23 cellular contexts compared by ENCODE assay signal in the genomic region with DNA sequence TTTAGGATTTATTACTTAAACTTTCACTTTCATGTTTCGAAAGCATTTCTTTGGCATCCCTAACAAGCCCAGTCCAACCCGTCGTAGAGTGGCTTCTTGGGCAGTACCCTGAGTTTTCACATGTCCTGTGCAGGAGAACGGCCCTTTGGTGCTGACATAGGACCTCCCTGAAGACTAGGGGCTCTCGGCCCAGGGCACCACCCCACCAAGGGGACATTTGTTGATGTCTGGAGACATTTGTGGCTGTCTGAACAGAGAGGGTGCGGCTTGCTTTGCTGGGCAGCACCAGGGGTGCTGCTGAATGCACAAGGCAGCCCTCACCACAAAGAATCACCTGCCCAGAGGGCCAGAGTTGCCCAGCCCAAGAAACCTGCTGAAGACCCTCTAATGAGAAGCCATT.
"Had no signal": no experiment of that assay in that cellular context is flagged by ENCODE, and none has a peak within 500 bp of the region (broad histone marks: within the 10 kb centered on the region; RNA-seq: fewer than 3 reads in every experiment).

No MANE protein-coding gene starts in this region.

- H3K4me1 Mint-ChIP-seq: stimulated activated memory B cell treated with anti-CD40 and anti-IgM and Interleukin-4, amounts not matched to agents 10 μg/mL and 1 μg/mL and 100 μg/mL, for 72 hours; stimulated activated naive B cell treated with anti-CD40 and anti-IgM and Interleukin-4, amounts not matched to agents 10 μg/mL and 1 μg/mL and 100 μg/mL, for 72 hours; stimulated activated naive CD8-positive, alpha-beta T cell treated with anti-CD3 and anti-CD28 coated beads, Interleukin-15, amount 100 ng/mL, for 72 hours had no signal

- H3K27me3 Mint-ChIP-seq: stimulated activated memory B cell treated with anti-CD40 and anti-IgM and Interleukin-4, amounts not matched to agents 10 μg/mL and 1 μg/mL and 100 μg/mL, for 72 hours; stimulated activated naive B cell treated with anti-CD40 and anti-IgM and Interleukin-4, amounts not matched to agents 10 μg/mL and 1 μg/mL and 100 μg/mL, for 72 hours; stimulated activated naive CD8-positive, alpha-beta T cell treated with anti-CD3 and anti-CD28 coated beads, Interleukin-15, amount 100 ng/mL, for 72 hours; stimulated activated naive CD8-positive, alpha-beta T cell treated with anti-CD3 and anti-CD28 coated beads, Interleukin-15, Interleukin-2, amounts not matched to agents 100 ng/mL and 50 ng/mL, for 24 hours; type B pancreatic cell had no signal

- H3K27ac Mint-ChIP-seq: stimulated activated memory B cell treated with anti-CD40 and anti-IgM and Interleukin-4, amounts not matched to agents 10 μg/mL and 1 μg/mL and 100 μg/mL, for 72 hours; stimulated activated naive B cell treated with anti-CD40 and anti-IgM and Interleukin-4, amounts not matched to agents 10 μg/mL and 1 μg/mL and 100 μg/mL, for 72 hours; stimulated activated naive CD8-positive, alpha-beta T cell treated with anti-CD3 and anti-CD28 coated beads, Interleukin-15, Interleukin-2, amounts not matched to agents 100 ng/mL and 50 ng/mL, for 24 hours; type B pancreatic cell had no signal

- H3K4me3 Mint-ChIP-seq: stimulated activated memory B cell treated with anti-CD40 and anti-IgM and Interleukin-4, amounts not matched to agents 10 μg/mL and 1 μg/mL and 100 μg/mL, for 72 hours; stimulated activated naive B cell treated with anti-CD40 and anti-IgM and Interleukin-4, amounts not matched to agents 10 μg/mL and 1 μg/mL and 100 μg/mL, for 72 hours; stimulated activated naive CD8-positive, alpha-beta T cell treated with anti-CD3 and anti-CD28 coated beads, Interleukin-15, amount 100 ng/mL, for 72 hours; stimulated activated naive CD8-positive, alpha-beta T cell treated with anti-CD3 and anti-CD28 coated beads, Interleukin-15, Interleukin-2, amounts not matched to agents 100 ng/mL and 50 ng/mL, for 24 hours; type B pancreatic cell had no signal

- H3K9me3 Mint-ChIP-seq: stimulated activated memory B cell treated with anti-CD40 and anti-IgM and Interleukin-4, amounts not matched to agents 10 μg/mL and 1 μg/mL and 100 μg/mL, for 72 hours; stimulated activated naive B cell treated with anti-CD40 and anti-IgM and Interleukin-4, amounts not matched to agents 10 μg/mL and 1 μg/mL and 100 μg/mL, for 72 hours; stimulated activated naive CD8-positive, alpha-beta T cell treated with anti-CD3 and anti-CD28 coated beads, Interleukin-15, amount 100 ng/mL, for 72 hours; stimulated activated naive CD8-positive, alpha-beta T cell treated with anti-CD3 and anti-CD28 coated beads, Interleukin-15, Interleukin-2, amounts not matched to agents 100 ng/mL and 50 ng/mL, for 24 hours; type B pancreatic cell had no signal

- ATAC-seq: stimulated activated memory B cell treated with anti-CD40 and anti-IgM and Interleukin-4, amounts not matched to agents 10 μg/mL and 1 μg/mL and 100 μg/mL, for 72 hours; stimulated activated naive B cell treated with anti-CD40 and anti-IgM and Interleukin-4, amounts not matched to agents 10 μg/mL and 1 μg/mL and 100 μg/mL, for 72 hours; stimulated activated naive CD8-positive, alpha-beta T cell treated with anti-CD3 and anti-CD28 coated beads, Interleukin-15, amount 100 ng/mL, for 72 hours; stimulated activated naive CD8-positive, alpha-beta T cell treated with anti-CD3 and anti-CD28 coated beads, Interleukin-15, Interleukin-2, amounts not matched to agents 100 U/mL and 50 U/mL, for 24 hours; upper lobe of right lung had no signal

- DNase-seq: stimulated activated CD4-positive, alpha-beta T cell treated with anti-CD3 and anti-CD28 coated beads, Interleukin-2, amount 100 ng/mL, for 48 hours; stimulated activated CD4-positive, alpha-beta T cell treated with anti-CD3 and anti-CD28 coated beads, Interleukin-4, amount 100 ng/mL, for 1 hour; stimulated activated CD4-positive, alpha-beta T cell treated with anti-CD3 and anti-CD28 coated beads, Interleukin-4, amount 100 ng/mL, for 24 hours; stimulated activated CD4-positive, alpha-beta T cell treated with anti-CD3 and anti-CD28 coated beads, Interleukin-4, amount 100 ng/mL, for 4 hours; stimulated activated CD8-positive, alpha-beta memory T cell treated with anti-CD3 and anti-CD28 coated beads, Interleukin-4, amount 100 ng/mL, for 48 hours; stimulated activated naive B cell treated with anti-CD40 and anti-IgM and Interleukin-4, amounts not matched to agents 10 μg/mL and 1 μg/mL and 100 μg/mL, for 72 hours; stimulated activated naive CD4-positive, alpha-beta T cell; stimulated activated naive CD4-positive, alpha-beta T cell treated with Interleukin-2 at 50 U/mL for 16 hours; stimulated activated naive CD8-positive, alpha-beta T cell treated with anti-CD3 and anti-CD28 coated beads, Interleukin-15, amount 100 ng/mL, for 72 hours; stimulated activated naive CD8-positive, alpha-beta T cell treated with anti-CD3 and anti-CD28 coated beads, Interleukin-15, Interleukin-2, amounts not matched to agents 100 U/mL and 50 U/mL, for 24 hours; stomach; substantia nigra; testis; thyroid gland; tibial artery; transverse colon; trophoblast cell; upper lobe of left lung; upper lobe of right lung; uterus had no signal
